Comparison of ENCODE assay signal across 26 cellular contexts in the genomic region with DNA sequence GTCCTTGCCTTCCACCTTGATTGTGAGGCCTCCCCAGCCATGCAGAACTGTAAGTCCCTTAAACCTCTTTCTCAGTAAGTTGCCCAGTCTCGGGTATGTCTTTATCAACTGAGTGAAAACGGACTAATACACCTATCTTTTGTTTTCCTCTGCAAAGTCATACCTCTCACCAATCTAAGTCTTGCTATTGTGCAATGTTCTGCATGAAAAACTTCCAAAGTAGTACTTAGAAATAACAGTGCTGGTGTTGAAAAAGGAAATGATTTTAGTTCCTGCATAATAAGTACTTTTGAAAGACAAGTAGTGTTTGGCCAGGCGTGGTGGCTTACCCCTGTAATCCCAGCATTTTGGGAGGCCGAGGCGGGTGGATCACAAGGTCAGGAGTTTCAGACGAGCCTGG.
DNase-seq lines count a peak whose midpoint lies in the region; ATAC-seq, FAIRE-seq and TF ChIP-seq lines count a peak whose summit lies in the region.
"Had no signal": no experiment of that assay in that cellular context is flagged by ENCODE, and none has a peak within 500 bp of the region (broad histone marks: within the 10 kb centered on the region; RNA-seq: fewer than 3 reads in every experiment).

No MANE protein-coding gene starts in this region.

- intact Hi-C loops in HepG2 (cut with micrococcal nuclease; ENCODE audit: unreplicated experiment) (no loop called here), right lobe of liver (cut with DNase I) (no loop called here), thyroid gland (cut with DNase I) (no loop called here), left cardiac atrium (cut with DNase I) (no loop called here)

- WGBS in HepG2 (ENCODE audit: low lambda C conversion rate) = 8% methylated on average over 6 of the region's 6 CpGs
- WGBS in right lobe of liver (ENCODE audit: insufficient coverage, low coverage, low lambda C conversion rate, missing lambda C conversion rate) = 63% methylated on average over 6 of the region's 6 CpGs
- 45 to 48% methylated on average over 6 of the region's 6 CpGs for WGBS in thyroid gland, 2 donors
- 91% methylated on average over 6 of the region's 6 CpGs for WGBS in suprapubic skin

- no peak overlapping the region for H3K4me3 Mint-ChIP-seq in T-cell
- H3K4me3 Mint-ChIP-seq: CD14-positive monocyte; CD4-positive, alpha-beta memory T cell; CD4-positive, CD25-positive, alpha-beta regulatory T cell; CD8-positive, alpha-beta memory T cell had no signal

- no peak for TF ChIP-seq CTCF in HepG2 (CRISPR knock-in tag; IDR thresholded peaks at IDR 0.05)
- TF ChIP-seq CTCF in right lobe of liver (IDR thresholded peaks at IDR 0.05) = no peak
- TF ChIP-seq CTCF in epithelial cell of proximal tubule (conservative IDR thresholded peaks at IDR 0.05; ENCODE audit: low read depth, low read length) = no peak
- no peak for TF ChIP-seq CTCF in thyroid gland (IDR thresholded peaks at IDR 0.05)
- no peak for TF ChIP-seq CTCF in suprapubic skin (IDR thresholded peaks at IDR 0.05)

- H3K4me3 ChIP-seq in HepG2 (replicated peaks in 1 of 3; ENCODE audit: insufficient read depth in 1 of 3, low read depth in 2 of 3, low read length in 3 of 3) (no peak overlapping the region), right lobe of liver (no peak overlapping the region), epithelial cell of proximal tubule (ENCODE audit: low read depth, low read length) (no peak overlapping the region), thyroid gland (replicated peaks in 1 of 3) (no peak overlapping the region), suprapubic skin (no peak overlapping the region)
- H3K4me3 ChIP-seq: A549, BLaER1 had no signal

- H4K20me1 ChIP-seq in HepG2 (ENCODE audit: insufficient read depth, low read length) = no peaks in the 10 kb centered on the region
- H4K20me1 ChIP-seq: BLaER1 had no signal

- no peaks in the 10 kb centered on the region for H3K27me3 Mint-ChIP-seq in T-cell
- H3K27me3 Mint-ChIP-seq: CD4-positive, alpha-beta memory T cell; CD4-positive, CD25-positive, alpha-beta regulatory T cell; CD8-positive, alpha-beta memory T cell had no signal

- H3K79me2 ChIP-seq in HepG2 (ENCODE audit: insufficient read depth, low read length) = no peaks in the 10 kb centered on the region

- H3K27ac ChIP-seq in HepG2 (ENCODE audit: extremely low read length, insufficient read depth, low read length) (no peak overlapping the region), right lobe of liver (no peak overlapping the region), thyroid gland (no peak overlapping the region), suprapubic skin (no peak overlapping the region)
- H3K27ac ChIP-seq: 22Rv1, A549, BLaER1 had no signal

- H3K4me1 Mint-ChIP-seq in T-cell = no peaks in the 10 kb centered on the region
- H3K4me1 Mint-ChIP-seq: CD14-positive monocyte; CD4-positive, alpha-beta memory T cell; CD4-positive, CD25-positive, alpha-beta regulatory T cell; CD8-positive, alpha-beta memory T cell had no signal

- TF ChIP-seq RAD21 in HepG2 (CRISPR knock-in tag; IDR thresholded peaks at IDR 0.05) = no peak

- no peaks in the 10 kb centered on the region for H3K36me3 ChIP-seq in HepG2 (replicated peaks in 1 of 2; ENCODE audit: control insufficient read depth in 1 of 2, insufficient read depth in 2 of 2, low read length in 2 of 2)
- no peaks in the 10 kb centered on the region for H3K36me3 ChIP-seq in right lobe of liver
- no peaks in the 10 kb centered on the region for H3K36me3 ChIP-seq in thyroid gland
- no peaks in the 10 kb centered on the region for H3K36me3 ChIP-seq in suprapubic skin
- H3K36me3 ChIP-seq: BE2C, BLaER1 had no signal

- TF ChIP-seq EP300 in HepG2 (IDR thresholded peaks at IDR 0.05; ENCODE audit: low read depth in 2 of 2, low read length in 2 of 2) (no peak), HepG2 (CRISPR knock-in tag; IDR thresholded peaks at IDR 0.05; ENCODE audit: borderline replicate concordance) (no peak), suprapubic skin (IDR thresholded peaks at IDR 0.05) (no peak)

- BruUV-seq in HepG2 (replicated peaks; lab: Mats Ljungman, UMichigan) = no TSS peak

- H3K4me1 ChIP-seq in HepG2 (ENCODE audit: insufficient read depth, low read length) (peaks cover 10% of the 10 kb centered on the region), right lobe of liver (no peaks in the 10 kb centered on the region), thyroid gland (no peaks in the 10 kb centered on the region), suprapubic skin (peaks cover 8% of the 10 kb centered on the region)
- H3K4me1 ChIP-seq: A549, BE2C, BLaER1 had no signal

- H2AFZ ChIP-seq in HepG2 (ENCODE audit: low read length) = no peak overlapping the region

- FAIRE-seq in HepG2 (lab: Jason Lieb, UNC) = no peak
- FAIRE-seq: A549, GM12891, GM19239 had no signal

- no peaks in the 10 kb centered on the region for H3K36me3 Mint-ChIP-seq in T-cell
- H3K36me3 Mint-ChIP-seq: CD14-positive monocyte; CD4-positive, alpha-beta memory T cell; CD4-positive, CD25-positive, alpha-beta regulatory T cell; CD8-positive, alpha-beta memory T cell had no signal

- CTCF ChIA-PET in HepG2 (lab: Yijun Ruan, JAX; ENCODE audit: low intra/inter-chr PET ratio, low total read pairs) = no interaction called here
- CTCF ChIA-PET in T-cell (lab: Charles Lee) = no interaction called here

- H3K27me3 ChIP-seq in HepG2 (ENCODE audit: control insufficient read depth in 1 of 2, insufficient read depth in 2 of 2, low read length in 2 of 2) = no peaks in the 10 kb centered on the region
- no peaks in the 10 kb centered on the region for H3K27me3 ChIP-seq in right lobe of liver
- H3K27me3 ChIP-seq in thyroid gland = no peaks in the 10 kb centered on the region
- no peaks in the 10 kb centered on the region for H3K27me3 ChIP-seq in suprapubic skin
- H3K27me3 ChIP-seq: BE2C, BLaER1 had no signal

- H3K27ac Mint-ChIP-seq in T-cell = no peak overlapping the region
- H3K27ac Mint-ChIP-seq: CD14-positive monocyte; CD4-positive, alpha-beta memory T cell; CD4-positive, CD25-positive, alpha-beta regulatory T cell; CD8-positive, alpha-beta memory T cell had no signal

- TF ChIP-seq POLR2A in HepG2 (IDR thresholded peaks at IDR 0.05; ENCODE audit: insufficient read depth in 1 of 2, low read depth in 2 of 2, low read length in 2 of 2) (no peak), right lobe of liver (IDR thresholded peaks at IDR 0.05) (no peak), thyroid gland (IDR thresholded peaks at IDR 0.05) (no peak), suprapubic skin (IDR thresholded peaks at IDR 0.05) (no peak)

- ATAC-seq in HepG2 (no peak), right lobe of liver (no peak), left cardiac atrium (no peak), T-cell (replicated peaks in 1 of 4) (no peak)
- ATAC-seq: A549 had no signal

- H3K9me3 ChIP-seq in HepG2 (ENCODE audit: low read length) (no peaks in the 10 kb centered on the region), right lobe of liver (no peaks in the 10 kb centered on the region), thyroid gland (no peaks in the 10 kb centered on the region), suprapubic skin (no peaks in the 10 kb centered on the region)
- H3K9me3 ChIP-seq: A549, BE2C, BLaER1 had no signal

- no peak overlapping the region for H3K4me2 ChIP-seq in HepG2 (ENCODE audit: low read depth, low read length)
- H3K4me2 ChIP-seq: A549, BLaER1 had no signal

- no peak overlapping the region for H3K9ac ChIP-seq in HepG2 (ENCODE audit: insufficient read depth, low read depth, low read length)
- H3K9ac ChIP-seq: BLaER1 had no signal

- in situ Hi-C loops in HepG2 (cut with HindIII; ENCODE audit: extremely low pct_ligation_motif_present, low pct_unique_long_range_greater_than_20kb) = no loop called here

- DNase-seq in HepG2 (ENCODE audit: low spot score) (no peak), right lobe of liver (no peak), epithelial cell of proximal tubule (ENCODE audit: low read depth) (peak; percentile 38), kidney tubule cell (ENCODE audit: low spot score) (peak; percentile 8), thyroid gland (peak; percentile 3 to 12), suprapubic skin (ENCODE audit: low spot score in 2 of 2) (no peak), left cardiac atrium (no peak), T-cell (no peak)
- DNase-seq: AML-193; BE2C; C1 segment of cervical spinal cord; CD4-positive, alpha-beta memory T cell; CD4-positive, CD25-positive, alpha-beta regulatory T cell; CD8-positive, alpha-beta memory T cell; COR-L47; DMS 273 treated with DMSO at 0.1 percent for 48 hours; DMS153; DMS53; DMS79; GF-D8 had no signal

- peaks cover 1 to 8% (median 8%) of the 10 kb centered on the region in 3 donors for H3K9me3 Mint-ChIP-seq in T-cell

- POLR2A ChIA-PET in HepG2 (lab: Yijun Ruan, JAX) = no interaction called here
- POLR2A ChIA-PET in T-cell (lab: Charles Lee) = no interaction called here

TF ChIP-seq in HepG2, 621 proteins besides CTCF, POLR2A, EP300 and RAD21:
- TF ChIP-seq, protein P1, sequence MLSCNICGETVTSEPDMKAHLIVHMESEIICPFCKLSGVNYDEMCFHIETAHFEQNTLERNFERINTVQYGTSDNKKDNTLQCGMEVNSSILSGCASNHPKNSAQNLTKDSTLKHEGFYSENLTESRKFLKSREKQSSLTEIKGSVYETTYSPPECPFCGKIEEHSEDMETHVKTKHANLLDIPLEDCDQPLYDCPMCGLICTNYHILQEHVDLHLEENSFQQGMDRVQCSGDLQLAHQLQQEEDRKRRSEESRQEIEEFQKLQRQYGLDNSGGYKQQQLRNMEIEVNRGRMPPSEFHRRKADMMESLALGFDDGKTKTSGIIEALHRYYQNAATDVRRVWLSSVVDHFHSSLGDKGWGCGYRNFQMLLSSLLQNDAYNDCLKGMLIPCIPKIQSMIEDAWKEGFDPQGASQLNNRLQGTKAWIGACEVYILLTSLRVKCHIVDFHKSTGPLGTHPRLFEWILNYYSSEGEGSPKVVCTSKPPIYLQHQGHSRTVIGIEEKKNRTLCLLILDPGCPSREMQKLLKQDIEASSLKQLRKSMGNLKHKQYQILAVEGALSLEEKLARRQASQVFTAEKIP (CRISPR knock-in tag; IDR thresholded peaks at IDR 0.05; ENCODE audit: borderline replicate concordance) = no peak
- TF ChIP-seq RBM22 (optimal IDR thresholded peaks at IDR 0.05; ENCODE audit: low read length) = no peak
- peak; percentile 35; the same call in 1 of the 2 replicates for TF ChIP-seq CEBPB (IDR thresholded peaks at IDR 0.05; ENCODE audit: borderline replicate concordance, low read depth, low read length)

Comparison
In these comparisons a context has a peak if more than half of its experiments do, and no peak if none do; other contexts are left out.
1. DNase-seq: peak in epithelial cell of proximal tubule (single experiment), kidney tubule cell (single experiment) and thyroid gland (2 of 2); none in HepG2 (single experiment), right lobe of liver (0 of 3), suprapubic skin (0 of 2), left cardiac atrium (single experiment) and T-cell (0 of 34).